ENCODE assay signal across 8 cellular contexts in genomic region chr10:123614888-123615287, GRCh38. TPM values are rescaled to one million over a fixed set of nuclear protein-coding genes. Genes with fewer than 3 reads are reported as not detected.
DNase-seq lines count a peak whose midpoint lies in the region; ATAC-seq, FAIRE-seq and TF ChIP-seq lines count a peak whose summit lies in the region.

No MANE protein-coding gene starts in this region.

- H3K36me3 ChIP-seq in keratinocyte (ENCODE audit: control insufficient read depth in 2 of 2, extremely low read depth in 1 of 2, insufficient read depth in 2 of 2, low read length in 2 of 2): no peaks in the 10 kb centered on the region

- no peak overlapping the region for H3K9ac ChIP-seq in keratinocyte (ENCODE audit: control insufficient read depth, extremely low read depth, insufficient read depth, low read length)

- H3K9me3 ChIP-seq in keratinocyte (ENCODE audit: control insufficient read depth, low read depth, low read length): no peaks in the 10 kb centered on the region

- H4K20me1 ChIP-seq in keratinocyte (ENCODE audit: control insufficient read depth, extremely low read depth, insufficient read depth, low read length): no peaks in the 10 kb centered on the region

- in situ Hi-C loops in astrocyte of the cerebellum (cut with HindIII; ENCODE audit: low sequenced_read_pairs): no loop called here

- H3K4me3 ChIP-seq in astrocyte of the cerebellum (ENCODE audit: low read depth, low read length) (no peak overlapping the region), keratinocyte (ENCODE audit: control insufficient read depth in 2 of 3, extremely low read depth in 1 of 3, insufficient read depth in 2 of 3, low read depth in 1 of 3, low read length in 3 of 3) (no peak overlapping the region)

- H3K4me1 ChIP-seq in keratinocyte (ENCODE audit: control insufficient read depth, extremely low read depth, insufficient read depth, low read length): no peaks in the 10 kb centered on the region

- TF ChIP-seq CTCF in astrocyte of the cerebellum (IDR thresholded peaks at IDR 0.05; ENCODE audit: low read depth, low read length, missing control alignments): no peak
- no peak for TF ChIP-seq CTCF in keratinocyte (optimal IDR thresholded peaks at IDR 0.05 in 1 of 3, IDR thresholded peaks at IDR 0.05 in 1 of 3, conservative IDR thresholded peaks at IDR 0.05 in 1 of 3; ENCODE audit: extremely low read depth in 1 of 3, insufficient read depth in 2 of 3, low read length in 3 of 3)

- peak; percentile 25 for DNase-seq in GM19238 (ENCODE audit: insufficient read length, low spot score)
- peak; percentile 20 for DNase-seq in astrocyte of the cerebellum (ENCODE audit: low read depth)
- peak; percentile 2 for DNase-seq in keratinocyte (ENCODE audit: low read depth, low spot score)
- peak; percentile 6 for DNase-seq in stimulated activated CD8-positive, alpha-beta memory T cell treated with anti-CD3 and anti-CD28 coated beads, Interleukin-15, amount 100 ng/mL, for 24 hours (ENCODE audit: low read depth)
- no peak for DNase-seq in hepatic stellate cell (ENCODE audit: low spot score)

- H3K79me2 ChIP-seq in keratinocyte (ENCODE audit: control insufficient read depth, insufficient read depth, low read length): no peaks in the 10 kb centered on the region

- dilution Hi-C loops in keratinocyte (cut with MboI; ENCODE audit: extremely low pct_ligation_motif_present, low sequenced_read_pairs): no loop called here

- no peak for FAIRE-seq in keratinocyte (lab: Jason Lieb, UNC)

- no peak overlapping the region for H3K4me2 ChIP-seq in keratinocyte (ENCODE audit: control insufficient read depth, extremely low read depth, insufficient read depth, low read depth, low read length)

- H3K9me1 ChIP-seq in keratinocyte (ENCODE audit: control insufficient read depth, extremely low read depth, insufficient read depth, low read length): no peaks in the 10 kb centered on the region

- no peak for ATAC-seq in GM21786 (IDR thresholded peaks at IDR 0.05; ENCODE audit: unreplicated experiment)
- ATAC-seq in GM21447 (IDR thresholded peaks at IDR 0.05; ENCODE audit: unreplicated experiment): no peak

- no peak overlapping the region for H3K27ac ChIP-seq in keratinocyte (ENCODE audit: control insufficient read depth, insufficient read depth, low read length)

- no peaks in the 10 kb centered on the region for H3K27me3 ChIP-seq in keratinocyte (ENCODE audit: control insufficient read depth, extremely low read depth, insufficient read depth, low read length)

- H2AFZ ChIP-seq in keratinocyte (ENCODE audit: control insufficient read depth, low read length): no peak overlapping the region

TF ChIP-seq in PFSK-1, 5 proteins besides CTCF, POLR2A, EP300 and RAD21:
- TF ChIP-seq REST (IDR thresholded peaks at IDR 0.05; ENCODE audit: insufficient read depth in 1 of 2, low read depth in 2 of 2, low read length in 2 of 2) (peak; percentile 99), TAF1 (IDR thresholded peaks at IDR 0.05; ENCODE audit: borderline replicate concordance, insufficient read depth, low read length) (no peak)
TF ChIP-seq in PFSK-1: peak in this region for 1.

RNA-seq across cellular contexts. Expression of gene GPR26, which starts 51.3 kb away (rescaled TPM):
- polyA plus RNA-seq in PFSK-1 (2012; ENCODE audit: insufficient read length, low read depth): not detected
- not detected in 3 replicates for polyA plus RNA-seq in keratinocyte
- not detected for polyA plus RNA-seq in keratinocyte (2011; ENCODE audit: low read depth)
- polyA plus RNA-seq in keratinocyte (2011; cell fraction: cytosol; rRNA removed): not detected in 2 replicates
- polyA plus RNA-seq in keratinocyte (2011; cell fraction: nucleus; rRNA removed): not detected in 2 replicates
- polyA plus RNA-seq in keratinocyte (2012; ENCODE audit: low replicate concordance): not detected in 2 replicates
- not detected in 3 replicates for polyA minus RNA-seq in keratinocyte
- polyA minus RNA-seq in keratinocyte (2011; cell fraction: cytosol; rRNA and poly(A)+ RNA removed): not detected
- polyA minus RNA-seq in keratinocyte (2011; cell fraction: nucleus; rRNA and poly(A)+ RNA removed): not detected in 2 replicates
